In the genomic region with DNA sequence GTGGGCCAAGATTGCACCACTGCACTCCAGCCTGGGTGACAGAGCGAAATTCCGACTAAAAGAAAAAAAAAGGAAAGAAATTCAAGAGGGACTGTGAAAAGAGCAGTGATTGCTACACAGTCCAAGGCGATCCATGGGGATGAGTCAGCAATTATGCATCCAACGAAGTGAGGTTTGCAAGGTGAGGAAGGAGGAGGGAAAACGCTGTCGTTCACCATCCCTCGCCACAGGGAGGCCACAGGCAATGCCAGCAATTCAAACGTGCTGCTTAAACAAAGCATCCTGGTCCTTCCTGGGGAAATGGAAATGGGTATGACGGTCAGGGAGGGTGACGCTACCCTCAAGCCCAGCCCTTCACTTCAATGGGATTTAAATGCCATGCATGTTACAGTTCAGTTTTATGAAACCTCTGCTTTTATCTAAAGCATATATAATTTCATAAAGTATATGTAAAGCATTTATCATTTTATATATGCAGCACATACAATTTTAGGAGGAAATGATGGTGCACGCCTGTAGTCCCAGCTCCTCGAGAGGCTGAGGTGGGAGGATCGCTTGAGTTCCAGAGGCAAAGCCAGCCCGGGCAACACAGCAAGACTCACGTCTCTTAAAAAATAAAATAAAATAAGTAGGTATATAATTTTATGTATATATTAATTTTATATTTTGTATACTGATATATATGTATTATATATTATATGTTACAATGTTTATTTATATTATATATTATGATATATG, we compare ENCODE assay signal across 10 cellular contexts.
DNase-seq lines count a peak whose midpoint lies in the region; ATAC-seq, FAIRE-seq and TF ChIP-seq lines count a peak whose summit lies in the region.
"Had no signal": no experiment of that assay in that cellular context is flagged by ENCODE, and none has a peak within 500 bp of the region (broad histone marks: within the 10 kb centered on the region; RNA-seq: fewer than 3 reads in every experiment).

No MANE protein-coding gene starts in this region.

- no peak for TF ChIP-seq EP300 in H1 (IDR thresholded peaks at IDR 0.05; ENCODE audit: borderline replicate concordance in 1 of 2, low read depth in 2 of 2, low read length in 2 of 2)

- H3K9ac ChIP-seq in H1 (replicated peaks in 1 of 4; ENCODE audit: extremely low read depth in 1 of 4, low read depth in 3 of 4, low read length in 3 of 4): no peak overlapping the region

- H4K8ac ChIP-seq in H1 (ENCODE audit: extremely low read depth, insufficient read depth, low read length): no peak overlapping the region

- H3K27ac ChIP-seq in H1 (ENCODE audit: low read depth, low read length) (no peak overlapping the region), spleen (no peak overlapping the region)

- no peak overlapping the region for H3K14ac ChIP-seq in H1 (ENCODE audit: insufficient read length)

- H3K4me3 ChIP-seq in H1 (ENCODE audit: extremely low read depth in 1 of 4, insufficient read depth in 2 of 4, low read depth in 3 of 4, low read length in 4 of 4): no peak overlapping the region
- H3K4me3 ChIP-seq in spleen: no peak overlapping the region

- no peak overlapping the region for H3K4me2 ChIP-seq in H1 (ENCODE audit: insufficient read depth in 1 of 2, low read depth in 2 of 2, low read length in 2 of 2)

- H3K4me1 ChIP-seq in H1 (replicated peaks in 1 of 4; ENCODE audit: control insufficient read depth in 3 of 4, insufficient read depth in 4 of 4, low read length in 3 of 4): peaks cover 0 to 4% (median under 1%) of the 10 kb centered on the region in 4 experiments; a peak in 2 of 7 replicates
- H3K4me1 ChIP-seq in spleen: peaks cover 0 to 6% (median 0%) of the 10 kb centered on the region in 6 donors

- POLR2A ChIA-PET in H1 (lab: Charles Lee; ENCODE audit: partially characterized antibody): no interaction called here

- peaks cover 0 to 3% of the 10 kb centered on the region in 2 experiments; a peak in 1 of 4 replicates for H3K79me2 ChIP-seq in H1 (ENCODE audit: control insufficient read depth in 1 of 2, insufficient read depth in 2 of 2, low read length in 2 of 2)

- H3K36me3 ChIP-seq in H1 (ENCODE audit: control insufficient read depth in 2 of 4, insufficient read depth in 4 of 4, low read length in 3 of 4): peaks cover 0 to 13% (median 7%) of the 10 kb centered on the region in 4 experiments; a peak in 5 of 8 replicates
- peaks cover 0 to 59% (median 14%) of the 10 kb centered on the region in 6 donors for H3K36me3 ChIP-seq in spleen

- TF ChIP-seq RAD21 in H1 (IDR thresholded peaks at IDR 0.05 in 1 of 2, conservative IDR thresholded peaks at IDR 0.05 in 1 of 2; ENCODE audit: low read depth in 2 of 2, low read length in 2 of 2): peak; percentile 21 to 36; a peak in 3 of 4 replicates

- peaks cover 0 to 7% of the 10 kb centered on the region in 2 experiments for H4K20me1 ChIP-seq in H1 (replicated peaks in 1 of 2; ENCODE audit: control insufficient read depth in 1 of 2, insufficient read depth in 2 of 2, low read length in 2 of 2)

- peak overlapping the region; percentile 91; the same call in 1 of the 2 replicates for H2AK5ac ChIP-seq in H1 (ENCODE audit: low read depth, low read length)

- no peak overlapping the region for H3K4ac ChIP-seq in H1 (replicated peaks; ENCODE audit: insufficient read length, low read depth, low read length)

- no peak overlapping the region for H3K23ac ChIP-seq in H1 (ENCODE audit: insufficient read length)

- H2BK20ac ChIP-seq in H1 (ENCODE audit: low read length): no peak overlapping the region

- no peak overlapping the region for H2AFZ ChIP-seq in H1 (ENCODE audit: low read length)

- 0 out of 2 replicates have a peak overlapping the region, but pooled peaks have one; percentile 55 for H2BK12ac ChIP-seq in H1 (ENCODE audit: low read depth, low read length)

- no peak overlapping the region for H2BK15ac ChIP-seq in H1 (ENCODE audit: low read length)

- no peak for TF ChIP-seq POLR2A in H1 (IDR thresholded peaks at IDR 0.05; ENCODE audit: control extremely low read depth in 1 of 2, low read depth in 2 of 2, low read length in 2 of 2)
- TF ChIP-seq POLR2A in spleen (IDR thresholded peaks at IDR 0.05): no peak

- peak overlapping the region; percentile 66 for H2BK5ac ChIP-seq in H1 (ENCODE audit: low read depth, low read length)

- TF ChIP-seq CTCF in H1 (IDR thresholded peaks at IDR 0.05; ENCODE audit: control extremely low read depth in 1 of 3, insufficient read depth in 1 of 3, low read depth in 1 of 3, low read length in 3 of 3) (peak in 1 of 3 experiments; percentile 18; a peak in 1 of 4 replicates), spleen (IDR thresholded peaks at IDR 0.05 in 8 of 11, conservative IDR thresholded peaks at IDR 0.05 in 3 of 11) (no peak)

- DNase-seq in Caki2 (ENCODE audit: low read depth) (peak; percentile 94), M059J (ENCODE audit: low read depth) (peak; percentile 97), H1 (ENCODE audit: low read depth in 1 of 2, low spot score in 2 of 2) (peak; percentile 59 to 88), lung microvascular endothelial cell (ENCODE audit: low read depth in 2 of 2) (peak; percentile 20 to 53), spleen (no peak), GM19238 (ENCODE audit: insufficient read length, low spot score) (no peak)
- DNase-seq: naive B cell, NCI-H2107 had no signal

- ATAC-seq in HG03354 (IDR thresholded peaks at IDR 0.05; ENCODE audit: poor library complexity, severe bottlenecking, unreplicated experiment) (no peak), GM18873 (IDR thresholded peaks at IDR 0.05; ENCODE audit: low FRiP score, unreplicated experiment) (no peak)

- H3K79me1 ChIP-seq in H1 (ENCODE audit: low read depth, low read length): peaks cover 4% of the 10 kb centered on the region; the same call in 1 of the 2 replicates

- no peaks in the 10 kb centered on the region for H3K23me2 ChIP-seq in H1 (ENCODE audit: low read depth, low read length)

- H3K27me3 ChIP-seq in H1 (replicated peaks in 1 of 4; ENCODE audit: control insufficient read depth in 3 of 4, extremely low read depth in 1 of 4, insufficient read depth in 3 of 4, low read length in 3 of 4) (no peaks in the 10 kb centered on the region), spleen (replicated peaks in 1 of 7) (no peaks in the 10 kb centered on the region)

- no peak overlapping the region for H3K18ac ChIP-seq in H1 (ENCODE audit: extremely low read depth, low read length)

- 70% methylated on average over 15 of the region's 15 CpGs; no CpG with 5 or more reads in 1 of the 2 experiments for WGBS in H1 (ENCODE audit: extremely low coverage in 1 of 2, insufficient coverage in 1 of 2, insufficient read length in 1 of 2, insufficient replicate concordance in 2 of 2, low coverage in 1 of 2, low lambda C conversion rate in 2 of 2, missing lambda C conversion rate in 1 of 2), 2 experiments
- 80 to 87% (median 84%) methylated on average over 15 of the region's 15 CpGs for WGBS in spleen, 5 donors

- no peak overlapping the region for H4K5ac ChIP-seq in H1 (ENCODE audit: insufficient read length, low read depth, low read length)

- intact Hi-C loops in spleen (cut with DNase I; ENCODE audit: low total_unique reads): no loop called here

- H3K56ac ChIP-seq in H1 (replicated peaks; ENCODE audit: insufficient read length, low read depth, low read length): no peak overlapping the region

- CTCF ChIA-PET in H1 (lab: Charles Lee; ENCODE audit: partially characterized antibody): no interaction called here

- FAIRE-seq in H1 (lab: Jason Lieb, UNC): peak; percentile 93

- H4K91ac ChIP-seq in H1 (replicated peaks; ENCODE audit: insufficient read length, low read length): peak overlapping the region; percentile 7

- no peak overlapping the region for H2BK120ac ChIP-seq in H1 (replicated peaks; ENCODE audit: low read depth, low read length)

- in situ Hi-C loops in Caki2 (cut with HindIII; ENCODE audit: low pct_unique_long_range_greater_than_20kb, low sequenced_read_pairs): no loop called here

- H3K9me3 ChIP-seq in H1 (ENCODE audit: insufficient read depth in 2 of 2, low read depth in 1 of 2, low read length in 1 of 2): peaks cover 5 to 6% of the 10 kb centered on the region in 2 experiments
- H3K9me3 ChIP-seq in spleen: peaks cover 0 to 16% (median 11%) of the 10 kb centered on the region in 8 donors

TF ChIP-seq in H1, 55 proteins besides CTCF, POLR2A, EP300 and RAD21 (continues in another document):
- no peak for TF ChIP-seq ATF3 (IDR thresholded peaks at IDR 0.05; ENCODE audit: insufficient read depth, low read depth, low read length)
- peak; percentile 96 for TF ChIP-seq BACH1 (IDR thresholded peaks at IDR 0.05; ENCODE audit: low read length)
- TF ChIP-seq, protein P1, sequence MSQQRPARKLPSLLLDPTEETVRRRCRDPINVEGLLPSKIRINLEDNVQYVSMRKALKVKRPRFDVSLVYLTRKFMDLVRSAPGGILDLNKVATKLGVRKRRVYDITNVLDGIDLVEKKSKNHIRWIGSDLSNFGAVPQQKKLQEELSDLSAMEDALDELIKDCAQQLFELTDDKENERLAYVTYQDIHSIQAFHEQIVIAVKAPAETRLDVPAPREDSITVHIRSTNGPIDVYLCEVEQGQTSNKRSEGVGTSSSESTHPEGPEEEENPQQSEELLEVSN (IDR thresholded peaks at IDR 0.05): peak; percentile 66
- TF ChIP-seq NANOG (IDR thresholded peaks at IDR 0.05; ENCODE audit: insufficient read depth, low read depth, low read length, poor library complexity, severe bottlenecking): no peak
- no peak for TF ChIP-seq RBBP5 (IDR thresholded peaks at IDR 0.05; ENCODE audit: borderline replicate concordance, low read depth, low read length)
- TF ChIP-seq RFX5 (IDR thresholded peaks at IDR 0.05; ENCODE audit: borderline replicate concordance, low read depth, low read length): no peak
- peak; percentile 85 for TF ChIP-seq TEAD4 (IDR thresholded peaks at IDR 0.05; ENCODE audit: low read depth, low read length)
- no peak for TF ChIP-seq TCF12 (IDR thresholded peaks at IDR 0.05; ENCODE audit: low read depth, low read length)
- peak; percentile 26; the same call in 1 of the 2 replicates for TF ChIP-seq CREB1 (IDR thresholded peaks at IDR 0.05)
- TF ChIP-seq JUND (IDR thresholded peaks at IDR 0.05; ENCODE audit: low read length): peak; percentile 81
- TF ChIP-seq TBP (IDR thresholded peaks at IDR 0.05; ENCODE audit: low read depth, low read length): no peak
- no peak for TF ChIP-seq CTBP2 (IDR thresholded peaks at IDR 0.05; ENCODE audit: borderline replicate concordance, insufficient read depth, insufficient read length, low read length)
- peak; percentile 77 for TF ChIP-seq MAX (IDR thresholded peaks at IDR 0.05)
- TF ChIP-seq POU5F1 (IDR thresholded peaks at IDR 0.05; ENCODE audit: low read depth, low read length): no peak
- peak; percentile 71 for TF ChIP-seq CEBPB (IDR thresholded peaks at IDR 0.05; ENCODE audit: low read depth, low read length)
- TF ChIP-seq SIX5 (IDR thresholded peaks at IDR 0.05; ENCODE audit: low read depth, low read length): no peak

Comparison
In these comparisons a context has a peak if more than half of its experiments do, and no peak if none do; other contexts are left out.
1. DNase-seq: peak in Caki2 (single experiment), M059J (single experiment), H1 (2 of 2) and lung microvascular endothelial cell (2 of 2); none in spleen (single experiment) and GM19238 (single experiment).